Comparison of ENCODE assay signal across 8 cellular contexts in genomic region chr3:159273608-159274007, GRCh38.
A peak's percentile ranks its signal among the peaks of the same experiment; 100 is the strongest.
DNase-seq lines count a peak whose midpoint lies in the region; ATAC-seq and TF ChIP-seq lines count a peak whose summit lies in the region.

No MANE protein-coding gene starts in this region.

- peak; percentile 78 for ATAC-seq in left lung

- H3K4me1 ChIP-seq in left lung = no peaks in the 10 kb centered on the region

- H3K27me3 ChIP-seq in left lung = no peaks in the 10 kb centered on the region

- intact Hi-C loops in left lung (cut with DNase I) = no loop called here

- TF ChIP-seq CTCF in left lung (IDR thresholded peaks at IDR 0.05) = no peak

- peak; percentile 65 for DNase-seq in EH (ENCODE audit: low read depth)
- peak; percentile 18 for DNase-seq in KBM-7
- peak; percentile 79 for DNase-seq in astrocyte of the hippocampus (ENCODE audit: low read depth, low spot score)
- DNase-seq in left lung = no peak
- no peak for DNase-seq in NCI-H2029 treated with DMSO at 0.1 percent for 48 hours (lab: John Stamatoyannopoulos, UW)
- DNase-seq in stimulated activated naive CD4-positive, alpha-beta T cell treated with Interleukin-2 at 50 U/mL for 16 hours (lab: John Stamatoyannopoulos, UW) = no peak
- DNase-seq in GM19238 (ENCODE audit: insufficient read length, low spot score) = no peak
- no peak for DNase-seq in DMS79 treated with DMSO at 0.1 percent for 48 hours (lab: John Stamatoyannopoulos, UW)

- no peaks in the 10 kb centered on the region for H3K36me3 ChIP-seq in left lung

- H3K4me3 ChIP-seq in left lung = no peak overlapping the region

- no peak overlapping the region for H3K27ac ChIP-seq in left lung

- in situ Hi-C loops in KBM-7 (cut with MboI; ENCODE audit: low pct_unique_long_range_greater_than_20kb, low sequenced_read_pairs) = loop anchor here (25.0 kb wide), 3 partner anchors 436 to 739 kb away; no protein-coding TSS in a partner anchor

- no peaks in the 10 kb centered on the region for H3K9me3 ChIP-seq in left lung

Comparison
In these comparisons a context has a peak if more than half of its experiments do, and no peak if none do; other contexts are left out.
1. DNase-seq: peak in EH (single experiment), KBM-7 (single experiment) and astrocyte of the hippocampus (single experiment); none in left lung (0 of 2), NCI-H2029 treated with DMSO at 0.1 percent for 48 hours (single experiment), stimulated activated naive CD4-positive, alpha-beta T cell treated with Interleukin-2 at 50 U/mL for 16 hours (single experiment), GM19238 (single experiment) and DMS79 treated with DMSO at 0.1 percent for 48 hours (single experiment).